ENCODE assay signal across 8 cellular contexts in the genomic region with DNA sequence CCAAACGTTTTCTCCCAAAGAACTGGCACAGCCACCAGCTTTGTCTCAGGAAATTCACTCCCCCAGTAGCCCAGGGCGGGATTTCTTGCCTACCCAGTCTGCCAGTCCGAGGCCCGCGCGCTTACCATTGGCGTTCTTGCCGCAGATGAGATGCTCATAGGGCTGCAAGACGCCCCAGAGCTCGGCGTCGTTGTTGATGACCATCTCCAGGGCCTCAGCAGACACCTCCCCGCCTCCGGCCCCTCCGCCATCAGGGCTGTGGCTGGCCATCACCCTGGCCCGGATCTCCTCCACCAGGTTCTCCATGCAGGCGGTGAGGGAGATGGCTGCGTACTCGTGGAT. TPM values are rescaled to one million over a fixed set of nuclear protein-coding genes. Genes with fewer than 3 reads are reported as not detected.
DNase-seq lines count a peak whose midpoint lies in the region; ATAC-seq and TF ChIP-seq lines count a peak whose summit lies in the region.

No MANE protein-coding gene starts in this region.

- no peaks in the 10 kb centered on the region for H3K9me2 ChIP-seq in GM23338 (ENCODE audit: insufficient read depth)

- no peaks in the 10 kb centered on the region for H3K9me3 ChIP-seq in SK-N-MC (ENCODE audit: low read depth, low read length)

- H3K27me3 Mint-ChIP-seq in GM23338 (ENCODE audit: insufficient read depth, low read depth, poor library complexity) (peaks cover 24% of the 10 kb centered on the region), endothelial cell (ENCODE audit: unreplicated experiment) (peaks cover 9% of the 10 kb centered on the region), nephron (ENCODE audit: low read depth) (peaks cover 32% of the 10 kb centered on the region)

- H3K9me3 Mint-ChIP-seq in GM23338, result no peaks in the 10 kb centered on the region
- no peaks in the 10 kb centered on the region for H3K9me3 Mint-ChIP-seq in endothelial cell (ENCODE audit: unreplicated experiment)
- no peaks in the 10 kb centered on the region for H3K9me3 Mint-ChIP-seq in nephron

- peaks cover 35% of the 10 kb centered on the region for H3K27me3 ChIP-seq in GM23338 (ENCODE audit: insufficient read depth)

- peak; percentile 60 for DNase-seq in GM23338 (ENCODE audit: low spot score)
- DNase-seq in SK-N-MC (ENCODE audit: low read depth, low spot score), result no peak
- DNase-seq in endothelial cell (ENCODE audit: low spot score), result peak; percentile 33
- DNase-seq in NK-92 treated with Interleukin-12 subunit alpha and Interleukin-12 subunit beta, amount 100 ng/mL, for 24 hours (lab: John Stamatoyannopoulos, UW), result no peak

- H3K9ac ChIP-seq in SK-N-MC (ENCODE audit: insufficient read length), result peak overlapping the region; percentile 64

- peaks cover 8% of the 10 kb centered on the region for H3K4me1 ChIP-seq in GM23338 (ENCODE audit: insufficient read depth)

- ATAC-seq in GM23338 (peak; percentile 6), GM21528 (IDR thresholded peaks at IDR 0.05; ENCODE audit: low FRiP score, unreplicated experiment) (no peak), GM18505 (IDR thresholded peaks at IDR 0.05; ENCODE audit: unreplicated experiment) (no peak), GM21723 (IDR thresholded peaks at IDR 0.05; ENCODE audit: unreplicated experiment) (no peak)

- peak overlapping the region; percentile 70 for H3K4me3 Mint-ChIP-seq in GM23338
- peak overlapping the region; percentile 99 for H3K4me3 Mint-ChIP-seq in endothelial cell (ENCODE audit: unreplicated experiment)
- peak overlapping the region; percentile 78 to 96 (median 87) for H3K4me3 Mint-ChIP-seq in nephron

- H3K36me3 Mint-ChIP-seq in GM23338 (ENCODE audit: low read depth) (no peaks in the 10 kb centered on the region; the same call in 2 of the 3 replicates), endothelial cell (ENCODE audit: low read depth, unreplicated experiment) (peaks cover 24% of the 10 kb centered on the region), nephron (ENCODE audit: low read depth) (no peaks in the 10 kb centered on the region)

- peak overlapping the region; percentile 85 for H3K4me3 ChIP-seq in GM23338
- peak overlapping the region; percentile 91 for H3K4me3 ChIP-seq in SK-N-MC

- TF ChIP-seq POLR2A in GM18505 (IDR thresholded peaks at IDR 0.05; ENCODE audit: borderline replicate concordance, extremely low read depth, insufficient read depth, insufficient read length), result no peak

- H3K36me3 ChIP-seq in GM23338 (ENCODE audit: insufficient read depth) (no peaks in the 10 kb centered on the region), SK-N-MC (ENCODE audit: insufficient read depth, low read length) (0 out of 2 replicates have a peak, but pooled peaks cover 4% of the 10 kb centered on the region)

- H3K27ac Mint-ChIP-seq in GM23338 (no peak overlapping the region), endothelial cell (ENCODE audit: unreplicated experiment) (no peak overlapping the region), nephron (no peak overlapping the region)

- peaks cover 5% of the 10 kb centered on the region; the same call in 1 of the 2 replicates for H3F3A ChIP-seq in GM23338 (replicated peaks; ENCODE audit: low read depth)

- H3K4me2 ChIP-seq in GM23338, result peak overlapping the region; percentile 91

- H4K20me1 ChIP-seq in GM23338 (replicated peaks; ENCODE audit: insufficient read depth), result peaks cover 14% of the 10 kb centered on the region; the same call in 1 of the 2 replicates

- H3K27ac ChIP-seq in GM23338 (ENCODE audit: low read depth) (no peak overlapping the region), SK-N-MC (no peak overlapping the region)

- H3K4me1 Mint-ChIP-seq in GM23338 (peaks cover 19% of the 10 kb centered on the region), endothelial cell (ENCODE audit: unreplicated experiment) (peaks cover 40% of the 10 kb centered on the region), nephron (peaks cover 47% of the 10 kb centered on the region)

- TF ChIP-seq CTCF in GM23338 (conservative IDR thresholded peaks at IDR 0.05; ENCODE audit: low read depth in 2 of 2), result no peak
- no peak for TF ChIP-seq CTCF in endothelial cell (IDR thresholded peaks at IDR 0.05; ENCODE audit: unreplicated experiment)
- TF ChIP-seq CTCF in nephron (IDR thresholded peaks at IDR 0.05; ENCODE audit: unreplicated experiment in 3 of 3), result no peak

- peaks cover 42% of the 10 kb centered on the region for H3K79me2 ChIP-seq in GM23338 (replicated peaks; ENCODE audit: insufficient read depth)

- H2AFZ ChIP-seq in GM23338, result peak overlapping the region; percentile 54

TF ChIP-seq in GM23338, 12 proteins besides CTCF, POLR2A, EP300 and RAD21:
- TF ChIP-seq JUNB (IDR thresholded peaks at IDR 0.05; ENCODE audit: unreplicated experiment) (no peak), EZH2 (IDR thresholded peaks at IDR 0.05; ENCODE audit: low read depth, unreplicated experiment) (peak; percentile 34)
- TF ChIP-seq, protein P1, sequence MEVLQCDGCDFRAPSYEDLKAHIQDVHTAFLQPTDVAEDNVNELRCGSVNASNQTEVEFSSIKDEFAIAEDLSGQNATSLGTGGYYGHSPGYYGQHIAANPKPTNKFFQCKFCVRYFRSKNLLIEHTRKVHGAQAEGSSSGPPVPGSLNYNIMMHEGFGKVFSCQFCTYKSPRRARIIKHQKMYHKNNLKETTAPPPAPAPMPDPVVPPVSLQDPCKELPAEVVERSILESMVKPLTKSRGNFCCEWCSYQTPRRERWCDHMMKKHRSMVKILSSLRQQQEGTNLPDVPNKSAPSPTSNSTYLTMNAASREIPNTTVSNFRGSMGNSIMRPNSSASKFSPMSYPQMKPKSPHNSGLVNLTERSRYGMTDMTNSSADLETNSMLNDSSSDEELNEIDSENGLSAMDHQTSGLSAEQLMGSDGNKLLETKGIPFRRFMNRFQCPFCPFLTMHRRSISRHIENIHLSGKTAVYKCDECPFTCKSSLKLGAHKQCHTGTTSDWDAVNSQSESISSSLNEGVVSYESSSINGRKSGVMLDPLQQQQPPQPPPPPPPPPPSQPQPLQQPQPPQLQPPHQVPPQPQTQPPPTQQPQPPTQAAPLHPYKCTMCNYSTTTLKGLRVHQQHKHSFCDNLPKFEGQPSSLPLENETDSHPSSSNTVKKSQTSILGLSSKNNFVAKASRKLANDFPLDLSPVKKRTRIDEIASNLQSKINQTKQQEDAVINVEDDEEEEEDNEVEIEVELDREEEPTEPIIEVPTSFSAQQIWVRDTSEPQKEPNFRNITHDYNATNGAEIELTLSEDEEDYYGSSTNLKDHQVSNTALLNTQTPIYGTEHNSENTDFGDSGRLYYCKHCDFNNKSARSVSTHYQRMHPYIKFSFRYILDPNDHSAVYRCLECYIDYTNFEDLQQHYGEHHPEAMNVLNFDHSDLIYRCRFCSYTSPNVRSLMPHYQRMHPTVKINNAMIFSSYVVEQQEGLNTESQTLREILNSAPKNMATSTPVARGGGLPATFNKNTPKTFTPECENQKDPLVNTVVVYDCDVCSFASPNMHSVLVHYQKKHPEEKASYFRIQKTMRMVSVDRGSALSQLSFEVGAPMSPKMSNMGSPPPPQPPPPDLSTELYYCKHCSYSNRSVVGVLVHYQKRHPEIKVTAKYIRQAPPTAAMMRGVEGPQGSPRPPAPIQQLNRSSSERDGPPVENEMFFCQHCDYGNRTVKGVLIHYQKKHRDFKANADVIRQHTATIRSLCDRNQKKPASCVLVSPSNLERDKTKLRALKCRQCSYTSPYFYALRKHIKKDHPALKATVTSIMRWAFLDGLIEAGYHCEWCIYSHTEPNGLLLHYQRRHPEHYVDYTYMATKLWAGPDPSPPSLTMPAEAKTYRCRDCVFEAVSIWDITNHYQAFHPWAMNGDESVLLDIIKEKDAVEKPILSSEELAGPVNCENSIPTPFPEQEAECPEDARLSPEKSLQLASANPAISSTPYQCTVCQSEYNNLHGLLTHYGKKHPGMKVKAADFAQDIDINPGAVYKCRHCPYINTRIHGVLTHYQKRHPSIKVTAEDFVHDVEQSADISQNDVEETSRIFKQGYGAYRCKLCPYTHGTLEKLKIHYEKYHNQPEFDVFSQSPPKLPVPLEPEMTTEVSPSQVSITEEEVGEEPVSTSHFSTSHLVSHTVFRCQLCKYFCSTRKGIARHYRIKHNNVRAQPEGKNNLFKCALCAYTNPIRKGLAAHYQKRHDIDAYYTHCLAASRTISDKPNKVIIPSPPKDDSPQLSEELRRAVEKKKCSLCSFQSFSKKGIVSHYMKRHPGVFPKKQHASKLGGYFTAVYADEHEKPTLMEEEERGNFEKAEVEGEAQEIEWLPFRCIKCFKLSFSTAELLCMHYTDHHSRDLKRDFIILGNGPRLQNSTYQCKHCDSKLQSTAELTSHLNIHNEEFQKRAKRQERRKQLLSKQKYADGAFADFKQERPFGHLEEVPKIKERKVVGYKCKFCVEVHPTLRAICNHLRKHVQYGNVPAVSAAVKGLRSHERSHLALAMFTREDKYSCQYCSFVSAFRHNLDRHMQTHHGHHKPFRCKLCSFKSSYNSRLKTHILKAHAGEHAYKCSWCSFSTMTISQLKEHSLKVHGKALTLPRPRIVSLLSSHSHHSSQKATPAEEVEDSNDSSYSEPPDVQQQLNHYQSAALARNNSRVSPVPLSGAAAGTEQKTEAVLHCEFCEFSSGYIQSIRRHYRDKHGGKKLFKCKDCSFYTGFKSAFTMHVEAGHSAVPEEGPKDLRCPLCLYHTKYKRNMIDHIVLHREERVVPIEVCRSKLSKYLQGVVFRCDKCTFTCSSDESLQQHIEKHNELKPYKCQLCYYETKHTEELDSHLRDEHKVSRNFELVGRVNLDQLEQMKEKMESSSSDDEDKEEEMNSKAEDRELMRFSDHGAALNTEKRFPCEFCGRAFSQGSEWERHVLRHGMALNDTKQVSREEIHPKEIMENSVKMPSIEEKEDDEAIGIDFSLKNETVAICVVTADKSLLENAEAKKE (CRISPR knock-in tag; IDR thresholded peaks at IDR 0.05), result peak; percentile 41; the same call in 1 of the 2 replicates

RNA-seq across cellular contexts. Expression of a gene that starts 1.3 kb away (rescaled TPM):
- total RNA-seq in GM23338 (2014; rRNA removed; shearing (Covaris generic)), result 9.9 and 12.1 TPM in 2 replicates
- 2.6 and 3.1 TPM in 2 replicates for polyA plus RNA-seq in GM23338 (2016; fragmentation: Nextera tagmentation; extraction: Ambion mirVana)
- total RNA-seq in endothelial cell (ENCODE audit: unreplicated experiment), result 72.8 TPM

Comparison
In these comparisons a context has a peak if more than half of its experiments do, and no peak if none do; other contexts are left out.
1. DNase-seq: peak in GM23338 (single experiment) and endothelial cell (single experiment); none in SK-N-MC (single experiment) and NK-92 treated with Interleukin-12 subunit alpha and Interleukin-12 subunit beta, amount 100 ng/mL, for 24 hours (single experiment).
2. Peak in every context shown above with its lines, with median percentiles within 50 percentile points of each other: H3K4me3 Mint-ChIP-seq.